In the genomic region with DNA sequence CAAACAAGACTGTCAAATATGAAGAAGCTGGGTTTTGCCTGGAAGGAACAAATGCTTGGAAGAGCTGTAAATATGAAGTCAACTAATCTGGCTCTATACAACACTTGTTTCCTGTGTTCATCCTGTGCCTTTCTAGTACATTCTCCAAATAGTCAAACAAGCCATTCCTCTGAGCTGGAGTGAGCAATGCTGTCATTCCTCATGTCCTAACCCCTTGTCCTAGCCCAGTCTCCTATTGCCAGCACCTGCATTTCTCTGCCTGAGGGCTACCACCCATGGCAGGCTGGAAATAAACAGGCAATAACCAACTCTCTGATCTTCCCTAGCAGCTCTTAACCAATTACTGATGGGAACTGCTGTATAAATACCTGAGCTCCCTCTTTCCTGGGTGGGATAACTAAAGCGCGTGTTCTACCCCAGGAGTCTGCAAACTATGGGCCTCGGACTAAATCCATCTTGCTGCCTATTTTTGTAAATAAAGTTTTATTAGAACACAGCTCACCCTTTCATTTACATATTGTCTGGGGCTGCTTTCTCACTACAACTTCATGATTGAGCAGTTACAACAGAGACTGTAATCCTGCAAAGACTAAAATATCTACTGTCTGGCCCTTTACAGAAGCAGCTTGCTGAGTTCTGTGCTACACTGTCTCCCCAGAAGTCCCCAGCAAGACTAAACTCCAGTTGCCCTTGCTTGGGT, we compare ENCODE assay signal across 2 cellular contexts.
TF ChIP-seq lines count a peak whose summit lies in the region.

No MANE protein-coding gene starts in this region.

TF ChIP-seq in WTC11, 78 proteins besides CTCF, POLR2A, EP300 and RAD21 (continues in another document):
- TF ChIP-seq ZNF425 (CRISPR knock-in tag; conservative IDR thresholded peaks at IDR 0.05) (no peak), PRRX2 (CRISPR knock-in tag; IDR thresholded peaks at IDR 0.05) (no peak), OVOL2 (CRISPR knock-in tag; IDR thresholded peaks at IDR 0.05; ENCODE audit: borderline replicate concordance) (no peak), NFYB (CRISPR knock-in tag; conservative IDR thresholded peaks at IDR 0.05; ENCODE audit: low read depth) (no peak), TEAD4 (CRISPR knock-in tag; IDR thresholded peaks at IDR 0.05) (no peak), TCF7 (CRISPR knock-in tag; IDR thresholded peaks at IDR 0.05; ENCODE audit: low read depth) (no peak), ESRRA (CRISPR knock-in tag; IDR thresholded peaks at IDR 0.05; ENCODE audit: borderline replicate concordance) (no peak)
- TF ChIP-seq, protein P1, sequence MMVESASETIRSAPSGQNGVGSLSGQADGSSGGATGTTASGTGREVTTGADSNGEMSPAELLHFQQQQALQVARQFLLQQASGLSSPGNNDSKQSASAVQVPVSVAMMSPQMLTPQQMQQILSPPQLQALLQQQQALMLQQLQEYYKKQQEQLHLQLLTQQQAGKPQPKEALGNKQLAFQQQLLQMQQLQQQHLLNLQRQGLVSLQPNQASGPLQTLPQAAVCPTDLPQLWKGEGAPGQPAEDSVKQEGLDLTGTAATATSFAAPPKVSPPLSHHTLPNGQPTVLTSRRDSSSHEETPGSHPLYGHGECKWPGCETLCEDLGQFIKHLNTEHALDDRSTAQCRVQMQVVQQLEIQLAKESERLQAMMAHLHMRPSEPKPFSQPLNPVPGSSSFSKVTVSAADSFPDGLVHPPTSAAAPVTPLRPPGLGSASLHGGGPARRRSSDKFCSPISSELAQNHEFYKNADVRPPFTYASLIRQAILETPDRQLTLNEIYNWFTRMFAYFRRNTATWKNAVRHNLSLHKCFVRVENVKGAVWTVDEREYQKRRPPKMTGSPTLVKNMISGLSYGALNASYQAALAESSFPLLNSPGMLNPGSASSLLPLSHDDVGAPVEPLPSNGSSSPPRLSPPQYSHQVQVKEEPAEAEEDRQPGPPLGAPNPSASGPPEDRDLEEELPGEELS (CRISPR knock-in tag; IDR thresholded peaks at IDR 0.05) = no peak
- TF ChIP-seq, protein P2, sequence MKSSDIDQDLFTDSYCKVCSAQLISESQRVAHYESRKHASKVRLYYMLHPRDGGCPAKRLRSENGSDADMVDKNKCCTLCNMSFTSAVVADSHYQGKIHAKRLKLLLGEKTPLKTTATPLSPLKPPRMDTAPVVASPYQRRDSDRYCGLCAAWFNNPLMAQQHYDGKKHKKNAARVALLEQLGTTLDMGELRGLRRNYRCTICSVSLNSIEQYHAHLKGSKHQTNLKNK (CRISPR knock-in tag; IDR thresholded peaks at IDR 0.05) = no peak
- TF ChIP-seq, protein P3, sequence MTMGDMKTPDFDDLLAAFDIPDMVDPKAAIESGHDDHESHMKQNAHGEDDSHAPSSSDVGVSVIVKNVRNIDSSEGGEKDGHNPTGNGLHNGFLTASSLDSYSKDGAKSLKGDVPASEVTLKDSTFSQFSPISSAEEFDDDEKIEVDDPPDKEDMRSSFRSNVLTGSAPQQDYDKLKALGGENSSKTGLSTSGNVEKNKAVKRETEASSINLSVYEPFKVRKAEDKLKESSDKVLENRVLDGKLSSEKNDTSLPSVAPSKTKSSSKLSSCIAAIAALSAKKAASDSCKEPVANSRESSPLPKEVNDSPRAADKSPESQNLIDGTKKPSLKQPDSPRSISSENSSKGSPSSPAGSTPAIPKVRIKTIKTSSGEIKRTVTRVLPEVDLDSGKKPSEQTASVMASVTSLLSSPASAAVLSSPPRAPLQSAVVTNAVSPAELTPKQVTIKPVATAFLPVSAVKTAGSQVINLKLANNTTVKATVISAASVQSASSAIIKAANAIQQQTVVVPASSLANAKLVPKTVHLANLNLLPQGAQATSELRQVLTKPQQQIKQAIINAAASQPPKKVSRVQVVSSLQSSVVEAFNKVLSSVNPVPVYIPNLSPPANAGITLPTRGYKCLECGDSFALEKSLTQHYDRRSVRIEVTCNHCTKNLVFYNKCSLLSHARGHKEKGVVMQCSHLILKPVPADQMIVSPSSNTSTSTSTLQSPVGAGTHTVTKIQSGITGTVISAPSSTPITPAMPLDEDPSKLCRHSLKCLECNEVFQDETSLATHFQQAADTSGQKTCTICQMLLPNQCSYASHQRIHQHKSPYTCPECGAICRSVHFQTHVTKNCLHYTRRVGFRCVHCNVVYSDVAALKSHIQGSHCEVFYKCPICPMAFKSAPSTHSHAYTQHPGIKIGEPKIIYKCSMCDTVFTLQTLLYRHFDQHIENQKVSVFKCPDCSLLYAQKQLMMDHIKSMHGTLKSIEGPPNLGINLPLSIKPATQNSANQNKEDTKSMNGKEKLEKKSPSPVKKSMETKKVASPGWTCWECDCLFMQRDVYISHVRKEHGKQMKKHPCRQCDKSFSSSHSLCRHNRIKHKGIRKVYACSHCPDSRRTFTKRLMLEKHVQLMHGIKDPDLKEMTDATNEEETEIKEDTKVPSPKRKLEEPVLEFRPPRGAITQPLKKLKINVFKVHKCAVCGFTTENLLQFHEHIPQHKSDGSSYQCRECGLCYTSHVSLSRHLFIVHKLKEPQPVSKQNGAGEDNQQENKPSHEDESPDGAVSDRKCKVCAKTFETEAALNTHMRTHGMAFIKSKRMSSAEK (CRISPR knock-in tag; IDR thresholded peaks at IDR 0.05; ENCODE audit: borderline replicate concordance) = no peak
- TF ChIP-seq, protein P4, sequence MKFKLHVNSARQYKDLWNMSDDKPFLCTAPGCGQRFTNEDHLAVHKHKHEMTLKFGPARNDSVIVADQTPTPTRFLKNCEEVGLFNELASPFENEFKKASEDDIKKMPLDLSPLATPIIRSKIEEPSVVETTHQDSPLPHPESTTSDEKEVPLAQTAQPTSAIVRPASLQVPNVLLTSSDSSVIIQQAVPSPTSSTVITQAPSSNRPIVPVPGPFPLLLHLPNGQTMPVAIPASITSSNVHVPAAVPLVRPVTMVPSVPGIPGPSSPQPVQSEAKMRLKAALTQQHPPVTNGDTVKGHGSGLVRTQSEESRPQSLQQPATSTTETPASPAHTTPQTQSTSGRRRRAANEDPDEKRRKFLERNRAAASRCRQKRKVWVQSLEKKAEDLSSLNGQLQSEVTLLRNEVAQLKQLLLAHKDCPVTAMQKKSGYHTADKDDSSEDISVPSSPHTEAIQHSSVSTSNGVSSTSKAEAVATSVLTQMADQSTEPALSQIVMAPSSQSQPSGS (CRISPR knock-in tag; IDR thresholded peaks at IDR 0.05; ENCODE audit: borderline replicate concordance, low read depth) = no peak

TF ChIP-seq in H1, 55 proteins besides CTCF, POLR2A, EP300 and RAD21:
- TF ChIP-seq YY1 (IDR thresholded peaks at IDR 0.05; ENCODE audit: low read depth, low read length) (no peak), CHD2 (IDR thresholded peaks at IDR 0.05; ENCODE audit: low read length) (no peak), BCL11A (IDR thresholded peaks at IDR 0.05; ENCODE audit: low read depth in 2 of 2, low read length in 2 of 2) (no peak), RNF2 (IDR thresholded peaks at IDR 0.05; ENCODE audit: borderline replicate concordance, low read depth, low read length, missing control alignments, poor library complexity, severe bottlenecking) (no peak), CREB1 (IDR thresholded peaks at IDR 0.05) (no peak), ATF3 (IDR thresholded peaks at IDR 0.05; ENCODE audit: insufficient read depth, low read depth, low read length) (no peak), SIX5 (IDR thresholded peaks at IDR 0.05; ENCODE audit: low read depth, low read length) (no peak), SIRT6 (IDR thresholded peaks at IDR 0.05; ENCODE audit: low read length) (no peak), KDM4A (IDR thresholded peaks at IDR 0.05; ENCODE audit: low read depth, low read length, severe bottlenecking) (no peak)
- TF ChIP-seq, protein P4 (IDR thresholded peaks at IDR 0.05; ENCODE audit: low read length) = no peak
- TF ChIP-seq, protein P5, sequence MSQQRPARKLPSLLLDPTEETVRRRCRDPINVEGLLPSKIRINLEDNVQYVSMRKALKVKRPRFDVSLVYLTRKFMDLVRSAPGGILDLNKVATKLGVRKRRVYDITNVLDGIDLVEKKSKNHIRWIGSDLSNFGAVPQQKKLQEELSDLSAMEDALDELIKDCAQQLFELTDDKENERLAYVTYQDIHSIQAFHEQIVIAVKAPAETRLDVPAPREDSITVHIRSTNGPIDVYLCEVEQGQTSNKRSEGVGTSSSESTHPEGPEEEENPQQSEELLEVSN (IDR thresholded peaks at IDR 0.05) = no peak
